In the genomic region with DNA sequence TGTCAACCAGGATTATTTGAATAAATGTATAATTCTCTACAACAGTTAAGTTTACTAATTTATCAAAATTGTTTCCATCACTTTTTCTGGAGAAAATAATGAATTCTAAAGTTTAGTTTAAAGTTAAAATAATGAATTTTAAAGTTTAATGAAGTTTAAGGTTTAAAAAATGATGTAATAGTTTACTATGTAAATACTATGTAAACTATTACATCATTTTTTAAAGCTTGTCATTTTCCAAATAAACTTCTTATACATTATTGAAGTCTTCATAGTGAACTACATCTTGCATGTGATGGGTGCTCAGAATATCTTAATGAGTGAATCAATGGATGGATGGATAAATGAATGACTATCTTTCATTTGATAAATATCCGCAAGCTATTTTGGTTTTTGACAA, we compare ENCODE assay signal across 21 cellular contexts. TPM values are rescaled to one million over a fixed set of nuclear protein-coding genes. Genes with fewer than 3 reads are reported as not detected.
"Had no signal": no experiment of that assay in that cellular context is flagged by ENCODE, and none has a peak within 500 bp of the region (broad histone marks: within the 10 kb centered on the region; RNA-seq: fewer than 3 reads in every experiment).

No MANE protein-coding gene starts in this region.

- H3K4me3 ChIP-seq: body of pancreas, cardiac muscle cell, prostate gland, thyroid gland, upper lobe of right lung had no signal

- H3K36me3 ChIP-seq: cardiac muscle cell, prostate gland, thyroid gland, upper lobe of right lung had no signal

- H3K27ac ChIP-seq: body of pancreas, cardiac muscle cell, prostate gland, thyroid gland, upper lobe of right lung had no signal

- H3K9me3 ChIP-seq: body of pancreas, prostate gland, thyroid gland, upper lobe of right lung had no signal

- ATAC-seq: body of pancreas; esophagus mucosa; left cardiac atrium; natural killer cell treated with Interleukin-12 subunit alpha and Interleukin-12 subunit beta and Interleukin-15 and Interleukin-18, amount 100 ng/mL, for 72 hours; upper lobe of right lung had no signal

- H3K27me3 Mint-ChIP-seq: stimulated activated naive CD8-positive, alpha-beta T cell treated with anti-CD3 and anti-CD28 coated beads, Interleukin-15, Interleukin-2, amounts not matched to agents 100 ng/mL and 50 ng/mL, for 24 hours had no signal

- H3K4me3 Mint-ChIP-seq: natural killer cell treated with Interleukin-12 subunit alpha and Interleukin-12 subunit beta and Interleukin-15 and Interleukin-18, amount 100 ng/mL, for 72 hours; stimulated activated naive CD8-positive, alpha-beta T cell treated with anti-CD3 and anti-CD28 coated beads, Interleukin-15, Interleukin-2, amounts not matched to agents 100 ng/mL and 50 ng/mL, for 24 hours had no signal

- DNase-seq: activated CD4-positive, alpha-beta T cell treated with anti-CD3 and anti-CD28 coated beads for 4 hours; activated CD4-positive, CD25-positive, alpha-beta regulatory T cell; activated gamma-delta T cell treated with Interleukin-2 at 50 U/mL for 16 hours; anterior cingulate cortex; body of pancreas; dermis blood vessel endothelial cell; effector CD8-positive, alpha-beta T cell; foreskin melanocyte; hypothalamus; left cardiac atrium; midbrain; stimulated activated CD4-positive, alpha-beta T cell treated with anti-CD3 and anti-CD28 coated beads, Interleukin-12 subunit alpha, Interleukin-12 subunit beta, amount 100 ng/mL, for 4 hours; substantia nigra; thyroid gland; upper lobe of right lung had no signal

- H3K4me1 ChIP-seq: body of pancreas, prostate gland, thyroid gland had no signal

- H3K27ac Mint-ChIP-seq: natural killer cell treated with Interleukin-12 subunit alpha and Interleukin-12 subunit beta and Interleukin-15 and Interleukin-18, amount 100 ng/mL, for 72 hours had no signal

- H3K27me3 ChIP-seq: body of pancreas, cardiac muscle cell, thyroid gland, upper lobe of right lung had no signal

RNA-seq across cellular contexts. Expression of gene CD28, which starts 38.8 kb away (rescaled TPM):
- total RNA-seq: cardiac muscle cell, osteocyte had no signal
- polyA plus RNA-seq: cardiac muscle cell had no signal
